In genomic region chr12:71840226-71840847, GRCh38 we compare ENCODE assay signal across 1 cellular context.
A peak's percentile ranks its signal among the peaks of the same experiment; 100 is the strongest.
TF ChIP-seq lines count a peak whose summit lies in the region.

No MANE protein-coding gene starts in this region.

TF ChIP-seq in IMR-90, 13 proteins besides CTCF, POLR2A, EP300 and RAD21 (continued from another document):
- TF ChIP-seq FOS (IDR thresholded peaks at IDR 0.05; ENCODE audit: low read depth, low read length): peak; percentile 94
- TF ChIP-seq CEBPB (IDR thresholded peaks at IDR 0.05; ENCODE audit: low read depth, low read length): peak; percentile 72
- TF ChIP-seq USF2 (IDR thresholded peaks at IDR 0.05; ENCODE audit: low read depth, low read length): no peak
